ENCODE assay signal across 22 cellular contexts in genomic region chr4:134650461-134650860, GRCh38.
"Had no signal": no experiment of that assay in that cellular context is flagged by ENCODE, and none has a peak within 500 bp of the region (broad histone marks: within the 10 kb centered on the region; RNA-seq: fewer than 3 reads in every experiment).

No MANE protein-coding gene starts in this region.

- ATAC-seq: activated CD8-positive, alpha-beta T cell treated with anti-CD3 and anti-CD28 coated beads for 36 hours; activated naive CD8-positive, alpha-beta T cell treated with anti-CD3 and anti-CD28 coated beads, Interleukin-2, amount 50 U/mL, for 24 hours; gastroesophageal sphincter; heart left ventricle; stimulated activated naive CD8-positive, alpha-beta T cell treated with anti-CD3 and anti-CD28 coated beads, Interleukin-15, amount 100 ng/mL, for 72 hours; T-cell had no signal

- H3K9me3 Mint-ChIP-seq: activated CD4-positive, alpha-beta T cell treated with anti-CD3 and anti-CD28 coated beads, Interleukin-2, amount 10 ng/mL, durations not matched to agents 24 days and 14 days; dendritic cell treated with granulocyte-macrophage colony-stimulating factor and Interleukin-4, amounts not matched to agents 40 ng/mL and 50 ng/mL, for 4 days; nephron progenitor cell had no signal

- H3K27ac ChIP-seq: epithelial cell of prostate, gastroesophageal sphincter, heart left ventricle, left ventricle myocardium inferior, right atrium auricular region had no signal

- H3K4me1 Mint-ChIP-seq: activated CD4-positive, alpha-beta T cell treated with anti-CD3 and anti-CD28 coated beads, Interleukin-2, amount 10 ng/mL, durations not matched to agents 24 days and 14 days; activated naive CD4-positive, alpha-beta T cell treated with anti-CD3 and anti-CD28 coated beads, Interleukin-2, amount 10 ng/mL, durations not matched to agents 7 days and 5 days; activated naive CD8-positive, alpha-beta T cell treated with anti-CD3 and anti-CD28 coated beads, Interleukin-2, amount 50 U/mL, for 24 hours; nephron progenitor cell; stimulated activated naive CD8-positive, alpha-beta T cell treated with anti-CD3 and anti-CD28 coated beads, Interleukin-15, amount 100 ng/mL, for 72 hours; T-cell had no signal

- DNase-seq: activated CD4-positive, alpha-beta T cell treated with anti-CD3 and anti-CD28 coated beads, Interleukin-2, amount 10 ng/mL, durations not matched to agents 24 days and 14 days; activated CD8-positive, alpha-beta T cell treated with anti-CD3 and anti-CD28 coated beads for 36 hours; activated naive CD4-positive, alpha-beta T cell treated with anti-CD3 and anti-CD28 coated beads, Interleukin-2, amount 10 ng/mL, durations not matched to agents 7 days and 5 days; activated naive CD8-positive, alpha-beta T cell treated with anti-CD3 and anti-CD28 coated beads, Interleukin-2, amount 50 U/mL, for 24 hours; activated T-cell treated with anti-CD3 and anti-CD28 coated beads, Interleukin-2, amount 50 U/mL, for 24 hours; aorta; cerebellar nuclear complex; effector memory CD4-positive, alpha-beta T cell; heart left ventricle; kidney glomerular epithelial cell; left ventricle myocardium inferior; mammary epithelial cell; midbrain; nephron progenitor cell; stimulated activated CD4-positive, alpha-beta T cell treated with anti-CD3 and anti-CD28 coated beads, Interleukin-2, amount 100 ng/mL, for 24 hours; stimulated activated naive CD8-positive, alpha-beta T cell treated with anti-CD3 and anti-CD28 coated beads, Interleukin-15, amount 100 ng/mL, for 72 hours; T-cell; T-helper 9 cell had no signal

- H3K4me3 Mint-ChIP-seq: activated CD4-positive, alpha-beta T cell treated with anti-CD3 and anti-CD28 coated beads, Interleukin-2, amount 10 ng/mL, durations not matched to agents 24 days and 14 days; activated CD8-positive, alpha-beta T cell treated with anti-CD3 and anti-CD28 coated beads for 36 hours; activated naive CD4-positive, alpha-beta T cell treated with anti-CD3 and anti-CD28 coated beads, Interleukin-2, amount 10 ng/mL, durations not matched to agents 7 days and 5 days; activated naive CD8-positive, alpha-beta T cell treated with anti-CD3 and anti-CD28 coated beads, Interleukin-2, amount 50 U/mL, for 24 hours; activated T-cell treated with anti-CD3 and anti-CD28 coated beads, Interleukin-2, amount 50 U/mL, for 24 hours; dendritic cell treated with granulocyte-macrophage colony-stimulating factor and Interleukin-4, amounts not matched to agents 40 ng/mL and 50 ng/mL, for 4 days; nephron progenitor cell; stimulated activated naive CD8-positive, alpha-beta T cell treated with anti-CD3 and anti-CD28 coated beads, Interleukin-15, amount 100 ng/mL, for 72 hours; T-cell had no signal

- H3K27me3 ChIP-seq: gastroesophageal sphincter, heart left ventricle, right atrium auricular region had no signal

- H3K36me3 Mint-ChIP-seq: activated naive CD4-positive, alpha-beta T cell treated with anti-CD3 and anti-CD28 coated beads, Interleukin-2, amount 10 ng/mL, durations not matched to agents 7 days and 5 days; T-cell had no signal

- H3K36me3 ChIP-seq: gastroesophageal sphincter, heart left ventricle, left ventricle myocardium inferior, right atrium auricular region had no signal

- H3K4me1 ChIP-seq: gastroesophageal sphincter, heart left ventricle, left ventricle myocardium inferior, right atrium auricular region had no signal

- H3K9me3 ChIP-seq: gastroesophageal sphincter, heart left ventricle, left ventricle myocardium inferior, right atrium auricular region had no signal

- H3K27ac Mint-ChIP-seq: activated CD4-positive, alpha-beta T cell treated with anti-CD3 and anti-CD28 coated beads, Interleukin-2, amount 10 ng/mL, durations not matched to agents 24 days and 14 days; activated CD8-positive, alpha-beta T cell treated with anti-CD3 and anti-CD28 coated beads for 36 hours; activated naive CD4-positive, alpha-beta T cell treated with anti-CD3 and anti-CD28 coated beads, Interleukin-2, amount 10 ng/mL, durations not matched to agents 7 days and 5 days; activated naive CD8-positive, alpha-beta T cell treated with anti-CD3 and anti-CD28 coated beads, Interleukin-2, amount 50 U/mL, for 24 hours; activated T-cell treated with anti-CD3 and anti-CD28 coated beads, Interleukin-2, amount 50 U/mL, for 24 hours; dendritic cell treated with granulocyte-macrophage colony-stimulating factor and Interleukin-4, amounts not matched to agents 40 ng/mL and 50 ng/mL, for 4 days; nephron progenitor cell; stimulated activated naive CD8-positive, alpha-beta T cell treated with anti-CD3 and anti-CD28 coated beads, Interleukin-15, amount 100 ng/mL, for 72 hours; T-cell had no signal

- H3K4me3 ChIP-seq: gastroesophageal sphincter, heart left ventricle, left ventricle myocardium inferior, right atrium auricular region had no signal

- H3K27me3 Mint-ChIP-seq: activated CD4-positive, alpha-beta T cell treated with anti-CD3 and anti-CD28 coated beads, Interleukin-2, amount 10 ng/mL, durations not matched to agents 24 days and 14 days; activated CD8-positive, alpha-beta T cell treated with anti-CD3 and anti-CD28 coated beads for 36 hours; activated naive CD4-positive, alpha-beta T cell treated with anti-CD3 and anti-CD28 coated beads, Interleukin-2, amount 10 ng/mL, durations not matched to agents 7 days and 5 days; activated naive CD8-positive, alpha-beta T cell treated with anti-CD3 and anti-CD28 coated beads, Interleukin-2, amount 50 U/mL, for 24 hours; activated T-cell treated with anti-CD3 and anti-CD28 coated beads, Interleukin-2, amount 50 U/mL, for 24 hours; dendritic cell treated with granulocyte-macrophage colony-stimulating factor and Interleukin-4, amounts not matched to agents 40 ng/mL and 50 ng/mL, for 4 days; stimulated activated naive CD8-positive, alpha-beta T cell treated with anti-CD3 and anti-CD28 coated beads, Interleukin-15, amount 100 ng/mL, for 72 hours; T-cell had no signal
